Comparison of ENCODE assay signal across 16 cellular contexts in genomic region chr9:121326924-121327613, GRCh38. TPM values are rescaled to one million over a fixed set of nuclear protein-coding genes. Genes with fewer than 3 reads are reported as not detected.
DNase-seq lines count a peak whose midpoint lies in the region; TF ChIP-seq lines count a peak whose summit lies in the region.
"Had no signal": no experiment of that assay in that cellular context is flagged by ENCODE, and none has a peak within 500 bp of the region (broad histone marks: within the 10 kb centered on the region; RNA-seq: fewer than 3 reads in every experiment).

No MANE protein-coding gene starts in this region.

- no peak for DNase-seq in Peyer's patch
- no peak for DNase-seq in suprapubic skin (ENCODE audit: low spot score in 2 of 2)
- DNase-seq in activated CD8-positive, alpha-beta memory T cell treated with anti-CD3 and anti-CD28 coated beads, Interleukin-2, amount 50 U/mL, for 48 hours: no peak
- no peak for DNase-seq in T1000 (lab: John Stamatoyannopoulos, UW)
- DNase-seq in NCI-H2029 (lab: John Stamatoyannopoulos, UW): no peak
- DNase-seq in T-helper 2 cell: no peak
- DNase-seq: activated CD4-positive, alpha-beta T cell treated with anti-CD3 and anti-CD28 coated beads, Interleukin-2, amount 10 ng/mL, durations not matched to agents 7 days and 5 days; activated T-cell treated with anti-CD3 and anti-CD28 coated beads, Interleukin-2, amount 50 U/mL, for 4 hours; amniotic stem cell; Calu3; Karpas-422; NCI-H187; stimulated activated CD8-positive, alpha-beta memory T cell treated with anti-CD3 and anti-CD28 coated beads, Interleukin-4, amount 100 ng/mL, for 48 hours had no signal

- H3K4me1 ChIP-seq in Peyer's patch (peaks cover 0 to 16% (median 2%) of the 10 kb centered on the region in 4 donors), duodenal mucosa (ENCODE audit: control insufficient read depth in 1 of 2, insufficient read depth in 2 of 2, low read length in 2 of 2) (peaks cover 2 to 12% of the 10 kb centered on the region in 2 donors), muscle layer of colon (ENCODE audit: insufficient read depth, low read length) (peaks cover 52% of the 10 kb centered on the region), suprapubic skin (peaks cover 62% of the 10 kb centered on the region)

- no peak overlapping the region for H3K4me3 ChIP-seq in Peyer's patch
- no peak overlapping the region for H3K4me3 ChIP-seq in duodenal mucosa (ENCODE audit: low read depth in 1 of 2, low read length in 2 of 2)
- H3K4me3 ChIP-seq in muscle layer of colon (ENCODE audit: low read depth in 1 of 2, low read length in 2 of 2): no peak overlapping the region
- no peak overlapping the region for H3K4me3 ChIP-seq in suprapubic skin

- no peak for TF ChIP-seq EP300 in suprapubic skin (IDR thresholded peaks at IDR 0.05)

- H3K27me3 ChIP-seq in Peyer's patch (no peaks in the 10 kb centered on the region), duodenal mucosa (ENCODE audit: control insufficient read depth in 1 of 2, insufficient read depth in 2 of 2, low read length in 2 of 2) (no peaks in the 10 kb centered on the region), muscle layer of colon (ENCODE audit: control insufficient read depth in 1 of 2, insufficient read depth in 2 of 2, low read length in 2 of 2) (no peaks in the 10 kb centered on the region), suprapubic skin (no peaks in the 10 kb centered on the region)

- H3K27ac ChIP-seq in Peyer's patch (peak overlapping the region; percentile 21 to 83 (median 73)), duodenal mucosa (ENCODE audit: low read depth, low read length) (peak overlapping the region; percentile 46), muscle layer of colon (ENCODE audit: low read depth, low read length) (peak overlapping the region; percentile 93), suprapubic skin (peak overlapping the region; percentile 88)
- H3K27ac ChIP-seq: HL-60 had no signal

- no peak overlapping the region for H3K9ac ChIP-seq in duodenal mucosa (ENCODE audit: low read depth in 1 of 2, low read length in 2 of 2)
- H3K9ac ChIP-seq in muscle layer of colon (ENCODE audit: low read length): peak overlapping the region; percentile 9

- TF ChIP-seq CTCF in Peyer's patch (IDR thresholded peaks at IDR 0.05) (no peak), suprapubic skin (IDR thresholded peaks at IDR 0.05) (no peak)

- TF ChIP-seq POLR2A in Peyer's patch (IDR thresholded peaks at IDR 0.05) (no peak), suprapubic skin (IDR thresholded peaks at IDR 0.05) (no peak)

- H3K36me3 ChIP-seq in Peyer's patch: peaks cover 0 to 87% (median 0%) of the 10 kb centered on the region in 3 donors
- peaks cover 42 to 74% of the 10 kb centered on the region in 2 donors for H3K36me3 ChIP-seq in duodenal mucosa (ENCODE audit: control insufficient read depth in 1 of 2, insufficient read depth in 2 of 2, low read length in 2 of 2)
- peaks cover 100% of the 10 kb centered on the region for H3K36me3 ChIP-seq in muscle layer of colon (ENCODE audit: insufficient read depth, low read length)
- peaks cover 82% of the 10 kb centered on the region for H3K36me3 ChIP-seq in suprapubic skin

- H3K9me3 ChIP-seq in Peyer's patch: no peaks in the 10 kb centered on the region
- no peaks in the 10 kb centered on the region for H3K9me3 ChIP-seq in duodenal mucosa (ENCODE audit: control insufficient read depth in 1 of 2, low read length in 2 of 2)
- H3K9me3 ChIP-seq in muscle layer of colon (ENCODE audit: low read length): no peaks in the 10 kb centered on the region
- H3K9me3 ChIP-seq in suprapubic skin: no peaks in the 10 kb centered on the region

- WGBS in suprapubic skin: 90% methylated on average over 7 of the region's 11 CpGs

RNA-seq across cellular contexts. Expression of gene STOM, which starts 43.0 kb away (rescaled TPM):
- total RNA-seq in Peyer's patch (10 to 100 TPM; 30.5 to 60.1 (median 47.2) TPM), suprapubic skin (100 to 1,000 TPM; 166 to 238 (median 185) TPM)

RNA-seq across cellular contexts. Expression of gene GSN, which starts 59.1 kb away (rescaled TPM):
- total RNA-seq in Peyer's patch: 100 to 1,000 TPM; 364 to 571 (median 480) TPM
- 100 to 1,000 TPM; 681 to 944 (median 771) TPM for total RNA-seq in suprapubic skin
